ENCODE assay signal across 27 cellular contexts in genomic region chr9:37127018-37127417, GRCh38.
"Had no signal": no experiment of that assay in that cellular context is flagged by ENCODE, and none has a peak within 500 bp of the region (broad histone marks: within the 10 kb centered on the region; RNA-seq: fewer than 3 reads in every experiment).

No MANE protein-coding gene starts in this region.

- H3K27ac ChIP-seq: brain microvascular endothelial cell, cardiac muscle cell, KMS-11, SJSA1 had no signal

- H3K9me3 ChIP-seq: SJSA1 had no signal

- H3K4me3 Mint-ChIP-seq: activated CD4-positive, alpha-beta memory T cell treated with anti-CD3 and anti-CD28 coated beads, Interleukin-2, amount 10 ng/mL, durations not matched to agents 7 days and 5 days; activated naive CD4-positive, alpha-beta T cell treated with anti-CD3 and anti-CD28 coated beads, Interleukin-2, amount 10 ng/mL, durations not matched to agents 7 days and 5 days; activated naive CD8-positive, alpha-beta T cell treated with anti-CD3 and anti-CD28 coated beads for 36 hours; activated T-cell treated with anti-CD3 and anti-CD28 coated beads, Interleukin-2, amount 50 U/mL, for 72 hours; T-helper 1 cell treated with Interleukin-12 subunit alpha and Interleukin-12 subunit beta and Interleukin-4 antibody, amounts not matched to agents 30 μg/mL and 1 μg/mL, for 36 hours; WTC11 had no signal

- H3K27ac Mint-ChIP-seq: activated CD4-positive, alpha-beta memory T cell treated with anti-CD3 and anti-CD28 coated beads, Interleukin-2, amount 10 ng/mL, durations not matched to agents 7 days and 5 days; activated naive CD4-positive, alpha-beta T cell treated with anti-CD3 and anti-CD28 coated beads, Interleukin-2, amount 10 ng/mL, durations not matched to agents 7 days and 5 days; activated naive CD8-positive, alpha-beta T cell treated with anti-CD3 and anti-CD28 coated beads for 36 hours; activated T-cell treated with anti-CD3 and anti-CD28 coated beads, Interleukin-2, amount 50 U/mL, for 72 hours; activated T-helper 2 cell treated with anti-CD3 and anti-CD28 coated beads, Interferon-gamma antibody, Interleukin-2, Interleukin-4, amounts not matched to agents 10 μg/mL and 5 μg/mL and 100 μg/mL, durations not matched to agents 14 hours and 24 hours and 36 hours; T-helper 1 cell treated with Interleukin-12 subunit alpha and Interleukin-12 subunit beta and Interleukin-4 antibody, amounts not matched to agents 30 μg/mL and 1 μg/mL, for 36 hours; WTC11 had no signal

- H3K27me3 ChIP-seq: brain microvascular endothelial cell, cardiac muscle cell, SJSA1 had no signal

- H3K9ac ChIP-seq: KMS-11 had no signal

- H3K9me3 Mint-ChIP-seq: activated CD4-positive, alpha-beta memory T cell treated with anti-CD3 and anti-CD28 coated beads, Interleukin-2, amount 10 ng/mL, durations not matched to agents 7 days and 5 days; activated naive CD4-positive, alpha-beta T cell treated with anti-CD3 and anti-CD28 coated beads, Interleukin-2, amount 10 ng/mL, durations not matched to agents 7 days and 5 days; activated naive CD8-positive, alpha-beta T cell treated with anti-CD3 and anti-CD28 coated beads for 36 hours; activated T-cell treated with anti-CD3 and anti-CD28 coated beads, Interleukin-2, amount 50 U/mL, for 72 hours; activated T-helper 2 cell treated with anti-CD3 and anti-CD28 coated beads, Interferon-gamma antibody, Interleukin-2, Interleukin-4, amounts not matched to agents 10 μg/mL and 5 μg/mL and 100 μg/mL, durations not matched to agents 14 hours and 24 hours and 36 hours; T-helper 1 cell treated with Interleukin-12 subunit alpha and Interleukin-12 subunit beta and Interleukin-4 antibody, amounts not matched to agents 30 μg/mL and 1 μg/mL, for 36 hours; WTC11 had no signal

- ATAC-seq: PC-3, SK-N-SH treated with all-trans-retinoic acid at 6 μM for 48 hours, WTC11 had no signal

- H3K4me3 ChIP-seq: cardiac muscle cell, SJSA1 had no signal

- FAIRE-seq: RCC 7860 had no signal

- H3K4me1 ChIP-seq: SJSA1 had no signal

- H3K4me2 ChIP-seq: KMS-11 had no signal

- DNase-seq: activated CD4-positive, alpha-beta memory T cell treated with anti-CD3 and anti-CD28 coated beads, Interleukin-2, amount 10 ng/mL, durations not matched to agents 7 days and 5 days; activated CD4-positive, alpha-beta T cell treated with anti-CD3 and anti-CD28 coated beads for 1 hour; activated CD4-positive, alpha-beta T cell treated with anti-CD3 and anti-CD28 coated beads, Interleukin-2, amount 50 U/mL, for 1 hour; activated CD8-positive, alpha-beta memory T cell treated with anti-CD3 and anti-CD28 coated beads, Interleukin-2, amount 50 U/mL, for 4 hours; activated gamma-delta T cell treated with Interleukin-2 at 50 U/mL for 16 hours; activated naive CD4-positive, alpha-beta T cell treated with anti-CD3 and anti-CD28 coated beads, Interleukin-2, amount 10 ng/mL, durations not matched to agents 7 days and 5 days; activated naive CD8-positive, alpha-beta T cell treated with anti-CD3 and anti-CD28 coated beads for 36 hours; activated T-cell treated with anti-CD3 and anti-CD28 coated beads, Interleukin-2, amount 50 U/mL, for 72 hours; brain microvascular endothelial cell; NCI-H1105 treated with DMSO at 0.1 percent for 48 hours; NCI-H1436 treated with DMSO at 0.1 percent for 48 hours; NCI-H1930; NCI-H2107; NCI-H345; NCI-H510A; NCI-H526 treated with DMSO at 0.1 percent for 48 hours; NCI-H82; PC-3; SHP77 had no signal

- H3K27me3 Mint-ChIP-seq: activated CD4-positive, alpha-beta memory T cell treated with anti-CD3 and anti-CD28 coated beads, Interleukin-2, amount 10 ng/mL, durations not matched to agents 7 days and 5 days; activated naive CD4-positive, alpha-beta T cell treated with anti-CD3 and anti-CD28 coated beads, Interleukin-2, amount 10 ng/mL, durations not matched to agents 7 days and 5 days; activated naive CD8-positive, alpha-beta T cell treated with anti-CD3 and anti-CD28 coated beads for 36 hours had no signal
